1 cellular context compared by ENCODE assay signal in genomic region chr1:56577859-56578663, GRCh38.
A peak's percentile ranks its signal among the peaks of the same experiment; 100 is the strongest.
TF ChIP-seq lines count a peak whose summit lies in the region.

No MANE protein-coding gene starts in this region.

TF ChIP-seq in HepG2, 621 proteins besides CTCF, POLR2A, EP300 and RAD21 (continued from another document and continues in another):
- TF ChIP-seq RNF219 (CRISPR knock-in tag; IDR thresholded peaks at IDR 0.05) (no peak), HNF4A (CRISPR knock-in tag; IDR thresholded peaks at IDR 0.05) (no peak; the same call in 1 of the 2 replicates), SALL2 (CRISPR knock-in tag; IDR thresholded peaks at IDR 0.05) (0 out of 2 replicates have a peak, but pooled peaks have one; percentile 27), PAWR (CRISPR knock-in tag; IDR thresholded peaks at IDR 0.05; ENCODE audit: borderline replicate concordance) (0 out of 2 replicates have a peak, but pooled peaks have one; percentile 37), ELF4 (CRISPR knock-in tag; IDR thresholded peaks at IDR 0.05; ENCODE audit: borderline replicate concordance) (peak; percentile 45; the same call in 1 of the 2 replicates), ZNF329 (CRISPR knock-in tag; IDR thresholded peaks at IDR 0.05; ENCODE audit: low read depth) (no peak), ZSCAN5A (CRISPR knock-in tag; IDR thresholded peaks at IDR 0.05; ENCODE audit: borderline replicate concordance) (0 out of 2 replicates have a peak, but pooled peaks have one; percentile 24), ZFP1 (CRISPR knock-in tag; IDR thresholded peaks at IDR 0.05) (no peak), MAFF (IDR thresholded peaks at IDR 0.05; ENCODE audit: low read depth, low read length) (no peak), ZBTB1 (CRISPR knock-in tag; IDR thresholded peaks at IDR 0.05; ENCODE audit: borderline replicate concordance) (no peak), CEBPG (CRISPR knock-in tag; IDR thresholded peaks at IDR 0.05) (no peak), ZBTB4 (CRISPR knock-in tag; IDR thresholded peaks at IDR 0.05; ENCODE audit: borderline replicate concordance) (no peak), DBP (CRISPR knock-in tag; IDR thresholded peaks at IDR 0.05; ENCODE audit: not compliant biosample characterization) (no peak), ZNF232 (CRISPR knock-in tag; IDR thresholded peaks at IDR 0.05; ENCODE audit: borderline replicate concordance) (no peak), MLLT10 (CRISPR knock-in tag; IDR thresholded peaks at IDR 0.05) (no peak), MEIS2 (CRISPR knock-in tag; IDR thresholded peaks at IDR 0.05) (no peak), NR2F1 (CRISPR knock-in tag; IDR thresholded peaks at IDR 0.05) (no peak), KMT2A (CRISPR knock-in tag; IDR thresholded peaks at IDR 0.05) (peak; percentile 13; the same call in 1 of the 2 replicates), SAP130 (CRISPR knock-in tag; IDR thresholded peaks at IDR 0.05; ENCODE audit: low read depth) (peak; percentile 66), ZNF615 (CRISPR knock-in tag; IDR thresholded peaks at IDR 0.05; ENCODE audit: borderline replicate concordance) (no peak), RBAK (CRISPR knock-in tag; IDR thresholded peaks at IDR 0.05) (no peak), KLF16 (CRISPR knock-in tag; IDR thresholded peaks at IDR 0.05) (no peak), MXD4 (CRISPR knock-in tag; IDR thresholded peaks at IDR 0.05) (no peak), ZNF510 (CRISPR knock-in tag; IDR thresholded peaks at IDR 0.05; ENCODE audit: low read depth) (0 out of 2 replicates have a peak, but pooled peaks have one; percentile 2), E2F2 (CRISPR knock-in tag; IDR thresholded peaks at IDR 0.05; ENCODE audit: borderline replicate concordance) (no peak), TEAD2 (CRISPR knock-in tag; IDR thresholded peaks at IDR 0.05) (no peak), ZKSCAN1 (IDR thresholded peaks at IDR 0.05; ENCODE audit: low read length) (peak; percentile 86; the same call in 1 of the 2 replicates), BHLHE40 (IDR thresholded peaks at IDR 0.05; ENCODE audit: low read length) (0 out of 2 replicates have a peak, but pooled peaks have one; percentile 14), ZNF768 (CRISPR knock-in tag; IDR thresholded peaks at IDR 0.05) (0 out of 2 replicates have a peak, but pooled peaks have one; percentile 21), ZBTB21 (CRISPR knock-in tag; IDR thresholded peaks at IDR 0.05) (no peak), ZNF3 (CRISPR knock-in tag; IDR thresholded peaks at IDR 0.05) (no peak), ZSCAN31 (CRISPR knock-in tag; IDR thresholded peaks at IDR 0.05; ENCODE audit: low read depth) (0 out of 2 replicates have a peak, but pooled peaks have one; percentile 64), ZBED4 (CRISPR knock-in tag; IDR thresholded peaks at IDR 0.05; ENCODE audit: borderline replicate concordance) (no peak), ZNF543 (CRISPR knock-in tag; IDR thresholded peaks at IDR 0.05) (no peak), ZBTB8A (CRISPR knock-in tag; IDR thresholded peaks at IDR 0.05; ENCODE audit: borderline replicate concordance, low read depth) (no peak), CC2D1A (CRISPR knock-in tag; IDR thresholded peaks at IDR 0.05) (no peak), GATA4 (IDR thresholded peaks at IDR 0.05; ENCODE audit: borderline replicate concordance, low read depth) (no peak), TBP (CRISPR knock-in tag; IDR thresholded peaks at IDR 0.05) (no peak), FOXA3 (CRISPR knock-in tag; IDR thresholded peaks at IDR 0.05) (peak; percentile 71), ZBTB42 (CRISPR knock-in tag; IDR thresholded peaks at IDR 0.05) (peak; percentile 67; the same call in 1 of the 2 replicates), TCF12 (IDR thresholded peaks at IDR 0.05) (no peak), TCF12 (CRISPR knock-in tag; IDR thresholded peaks at IDR 0.05) (no peak), ZXDC (CRISPR knock-in tag; IDR thresholded peaks at IDR 0.05) (0 out of 2 replicates have a peak, but pooled peaks have one; percentile 19), PHF20 (CRISPR knock-in tag; IDR thresholded peaks at IDR 0.05) (no peak), SMARCE1 (IDR thresholded peaks at IDR 0.05; ENCODE audit: borderline replicate concordance) (no peak), ZNF569 (CRISPR knock-in tag; IDR thresholded peaks at IDR 0.05; ENCODE audit: borderline replicate concordance) (no peak), JUNB (CRISPR knock-in tag; IDR thresholded peaks at IDR 0.05; ENCODE audit: borderline replicate concordance) (no peak), FOXJ3 (CRISPR knock-in tag; IDR thresholded peaks at IDR 0.05; ENCODE audit: borderline replicate concordance) (no peak), PCBP1 (IDR thresholded peaks at IDR 0.05; ENCODE audit: borderline replicate concordance, low read depth, low read length) (no peak), DMTF1 (CRISPR knock-in tag; IDR thresholded peaks at IDR 0.05) (no peak), SSRP1 (CRISPR knock-in tag; IDR thresholded peaks at IDR 0.05) (no peak), EEA1 (CRISPR knock-in tag; IDR thresholded peaks at IDR 0.05; ENCODE audit: borderline replicate concordance) (no peak), GLI4 (CRISPR knock-in tag; IDR thresholded peaks at IDR 0.05; ENCODE audit: borderline replicate concordance) (0 out of 2 replicates have a peak, but pooled peaks have one; percentile 58)
